In the genomic region with DNA sequence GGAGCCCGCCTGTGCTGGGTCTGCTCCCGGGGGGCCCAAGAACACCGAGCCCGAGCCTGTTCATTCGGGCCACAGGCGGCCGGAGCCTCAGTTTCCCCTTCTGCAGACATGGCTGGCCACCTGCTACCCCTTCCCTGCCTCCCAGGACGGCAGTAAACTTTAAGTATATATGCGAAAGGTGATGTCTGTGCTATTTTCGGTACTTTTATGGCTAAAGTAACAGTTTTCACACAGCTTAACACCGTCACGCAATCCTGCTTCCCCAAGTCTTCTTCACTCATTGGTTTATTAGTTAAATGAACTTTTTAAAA, we compare ENCODE assay signal across 8 cellular contexts. TPM values are rescaled to one million over a fixed set of nuclear protein-coding genes. Genes with fewer than 3 reads are reported as not detected.
DNase-seq lines count a peak whose midpoint lies in the region; ATAC-seq and TF ChIP-seq lines count a peak whose summit lies in the region.

No MANE protein-coding gene starts in this region.

- peak overlapping the region; percentile 63 to 90 for H3K4me3 ChIP-seq in DND-41 (ENCODE audit: low read depth in 1 of 2, low read length in 2 of 2)
- peak overlapping the region; percentile 89 for H3K4me3 ChIP-seq in H7 (ENCODE audit: insufficient read depth, low read depth, low read length)
- peak overlapping the region; percentile 71 to 95 for H3K4me3 ChIP-seq in SK-N-SH (ENCODE audit: low read depth in 2 of 2, low read length in 1 of 2)
- peak overlapping the region; percentile 56 to 94 (median 86) for H3K4me3 ChIP-seq in spleen

- H3K79me2 ChIP-seq in DND-41 (ENCODE audit: insufficient read depth, low read length) (peaks cover 36% of the 10 kb centered on the region), SK-N-SH (ENCODE audit: insufficient read depth) (peaks cover 30% of the 10 kb centered on the region)

- TF ChIP-seq RAD21 in SK-N-SH (IDR thresholded peaks at IDR 0.05; ENCODE audit: low read length), result no peak

- no peaks in the 10 kb centered on the region for H3K27me3 ChIP-seq in DND-41 (ENCODE audit: insufficient read depth, low read length, poor library complexity)
- no peaks in the 10 kb centered on the region for H3K27me3 ChIP-seq in H7 (ENCODE audit: control insufficient read depth, insufficient read depth, low read length)
- no peaks in the 10 kb centered on the region for H3K27me3 ChIP-seq in SK-N-SH (ENCODE audit: insufficient read depth)
- H3K27me3 ChIP-seq in spleen (replicated peaks in 1 of 7), result no peaks in the 10 kb centered on the region

- H3K4me2 ChIP-seq in DND-41 (ENCODE audit: insufficient read depth, low read length) (peak overlapping the region; percentile 78), SK-N-SH (peak overlapping the region; percentile 77)

- peak overlapping the region; percentile 84 for H2AFZ ChIP-seq in DND-41 (ENCODE audit: low read depth, low read length)
- peak overlapping the region; percentile 52 for H2AFZ ChIP-seq in SK-N-SH (ENCODE audit: low read depth)

- H3K9me3 Mint-ChIP-seq in activated T-helper 17 cell treated with anti-CD3 and anti-CD28 coated beads, Interleukin-2, amount 50 U/mL, for 72 hours, result no peaks in the 10 kb centered on the region

- H3F3A ChIP-seq in SK-N-SH (replicated peaks; ENCODE audit: insufficient read depth), result peaks cover 17% of the 10 kb centered on the region

- POLR2A ChIA-PET in SK-N-SH (lab: Yijun Ruan, JAX), result interaction anchor here (1.5 kb wide), 1 partner anchor 65 kb away, joined by 9 read pairs; a partner anchor contains a TSS

- no peaks in the 10 kb centered on the region for H3K9me2 ChIP-seq in SK-N-SH

- CTCF ChIA-PET in SK-N-SH (lab: Yijun Ruan, JAX), result interaction anchor here (0.7 to 2.3 kb wide), 4 partner anchors 10 to 1051 kb away, joined by 3 to 14 read pairs (median 6); a partner anchor contains a TSS

- no peaks in the 10 kb centered on the region for H3K27me3 Mint-ChIP-seq in activated T-helper 17 cell treated with anti-CD3 and anti-CD28 coated beads, Interleukin-2, amount 50 U/mL, for 72 hours

- no peaks in the 10 kb centered on the region for H3K4me1 Mint-ChIP-seq in activated T-helper 17 cell treated with anti-CD3 and anti-CD28 coated beads, Interleukin-2, amount 50 U/mL, for 72 hours

- no peaks in the 10 kb centered on the region; the same call in 1 of the 2 replicates for H4K20me1 ChIP-seq in DND-41 (ENCODE audit: insufficient read depth, low read length)
- no peaks in the 10 kb centered on the region for H4K20me1 ChIP-seq in SK-N-SH (ENCODE audit: insufficient read depth)

- H3K27ac ChIP-seq in DND-41 (ENCODE audit: low read length), result peak overlapping the region; percentile 79
- peak overlapping the region in 1 of 2 experiments; percentile 80; a peak in 2 of 4 replicates for H3K27ac ChIP-seq in SK-N-SH (ENCODE audit: low read depth in 2 of 2, low read length in 1 of 2)
- H3K27ac ChIP-seq in spleen, result peak overlapping the region; percentile 8 to 88 (median 80)

- peaks cover 27% of the 10 kb centered on the region for H3K4me1 ChIP-seq in DND-41 (ENCODE audit: insufficient read depth, low read length)
- peaks cover 0 to 15% of the 10 kb centered on the region in 2 experiments; a peak in 2 of 4 replicates for H3K4me1 ChIP-seq in SK-N-SH (ENCODE audit: control insufficient read depth in 1 of 2, insufficient read depth in 2 of 2, low read depth in 1 of 2, low read length in 1 of 2)
- peaks cover 11 to 39% (median 19%) of the 10 kb centered on the region in 6 donors for H3K4me1 ChIP-seq in spleen

- no peak overlapping the region for H3K4me3 Mint-ChIP-seq in activated T-helper 17 cell treated with anti-CD3 and anti-CD28 coated beads, Interleukin-2, amount 50 U/mL, for 72 hours

- no peak for ATAC-seq in DND-41 (ENCODE audit: insufficient read depth, low read depth)
- no peak for ATAC-seq in activated T-helper 17 cell treated with anti-CD3 and anti-CD28 coated beads, Interleukin-2, amount 50 U/mL, for 72 hours (replicated peaks)

- H3K9me3 ChIP-seq in DND-41 (ENCODE audit: insufficient read depth, low read length, severe bottlenecking), result no peaks in the 10 kb centered on the region
- H3K9me3 ChIP-seq in SK-N-SH, result no peaks in the 10 kb centered on the region
- H3K9me3 ChIP-seq in spleen, result no peaks in the 10 kb centered on the region

- intact Hi-C loops in spleen (cut with DNase I; ENCODE audit: low total_unique reads), result loop anchor here (10.0 kb wide), 1 partner anchor 203 kb away; no protein-coding TSS in a partner anchor

- TF ChIP-seq POLR2A in spleen (IDR thresholded peaks at IDR 0.05), result no peak

- TF ChIP-seq EP300 in SK-N-SH (IDR thresholded peaks at IDR 0.05; ENCODE audit: borderline replicate concordance in 1 of 2, low read depth in 1 of 2, low read length in 1 of 2), result no peak

- H3K36me3 Mint-ChIP-seq in activated T-helper 17 cell treated with anti-CD3 and anti-CD28 coated beads, Interleukin-2, amount 50 U/mL, for 72 hours (ENCODE audit: low read depth), result no peaks in the 10 kb centered on the region

- peaks cover 36% of the 10 kb centered on the region for H3K36me3 ChIP-seq in DND-41 (ENCODE audit: insufficient read depth, low read length)
- H3K36me3 ChIP-seq in H7 (replicated peaks; ENCODE audit: control insufficient read depth, insufficient read depth, low read length), result peaks cover 4% of the 10 kb centered on the region
- peaks cover 10 to 14% of the 10 kb centered on the region in 2 experiments for H3K36me3 ChIP-seq in SK-N-SH (replicated peaks in 1 of 2; ENCODE audit: control insufficient read depth in 1 of 2, insufficient read depth in 2 of 2, low read length in 1 of 2)
- H3K36me3 ChIP-seq in spleen, result peaks cover 0 to 30% (median 15%) of the 10 kb centered on the region in 6 donors

- H3K9ac ChIP-seq in DND-41 (ENCODE audit: low read depth, low read length) (peak overlapping the region; percentile 77), SK-N-SH (peak overlapping the region; percentile 67)

- WGBS in SK-N-SH (ENCODE audit: low lambda C conversion rate), result 18% methylated on average over 5 of the region's 12 CpGs
- WGBS in spleen, 5 donors, result 3 to 8% (median 6%) methylated on average over 7 to 12 of the region's 12 CpGs

- H3K27ac Mint-ChIP-seq in activated T-helper 17 cell treated with anti-CD3 and anti-CD28 coated beads, Interleukin-2, amount 50 U/mL, for 72 hours, result no peak overlapping the region

- no peak for TF ChIP-seq CTCF in DND-41 (IDR thresholded peaks at IDR 0.05; ENCODE audit: borderline replicate concordance, extremely low read depth, low read length, poor library complexity, severe bottlenecking)
- no peak for TF ChIP-seq CTCF in SK-N-SH (IDR thresholded peaks at IDR 0.05)
- TF ChIP-seq CTCF in spleen (IDR thresholded peaks at IDR 0.05 in 8 of 11, conservative IDR thresholded peaks at IDR 0.05 in 3 of 11), result no peak

- DNase-seq in DND-41, result no peak
- DNase-seq in H7, result peak; percentile 16
- no peak for DNase-seq in SK-N-SH
- DNase-seq in germinal center (ENCODE audit: low spot score), result peak; percentile 19
- DNase-seq in spleen, result no peak
- no peak for DNase-seq in mucosa of gallbladder (ENCODE audit: low spot score)
- DNase-seq in NCI-H345 (lab: John Stamatoyannopoulos, UW), result no peak

TF ChIP-seq in SK-N-SH, 30 proteins besides CTCF, POLR2A, EP300 and RAD21:
- TF ChIP-seq NRF1 (IDR thresholded peaks at IDR 0.05; ENCODE audit: low read depth, low read length), result no peak
- no peak for TF ChIP-seq FOXJ3 (CRISPR knock-in tag; IDR thresholded peaks at IDR 0.05)
- TF ChIP-seq, protein P1, sequence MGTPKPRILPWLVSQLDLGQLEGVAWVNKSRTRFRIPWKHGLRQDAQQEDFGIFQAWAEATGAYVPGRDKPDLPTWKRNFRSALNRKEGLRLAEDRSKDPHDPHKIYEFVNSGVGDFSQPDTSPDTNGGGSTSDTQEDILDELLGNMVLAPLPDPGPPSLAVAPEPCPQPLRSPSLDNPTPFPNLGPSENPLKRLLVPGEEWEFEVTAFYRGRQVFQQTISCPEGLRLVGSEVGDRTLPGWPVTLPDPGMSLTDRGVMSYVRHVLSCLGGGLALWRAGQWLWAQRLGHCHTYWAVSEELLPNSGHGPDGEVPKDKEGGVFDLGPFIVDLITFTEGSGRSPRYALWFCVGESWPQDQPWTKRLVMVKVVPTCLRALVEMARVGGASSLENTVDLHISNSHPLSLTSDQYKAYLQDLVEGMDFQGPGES (IDR thresholded peaks at IDR 0.05; ENCODE audit: low read depth, low read length), result no peak
- TF ChIP-seq TCF12 (IDR thresholded peaks at IDR 0.05), result no peak
- TF ChIP-seq POLR2AphosphoS5 (IDR thresholded peaks at IDR 0.05; ENCODE audit: low read depth, low read length), result no peak
- TF ChIP-seq MXI1 (IDR thresholded peaks at IDR 0.05; ENCODE audit: low read depth, low read length), result no peak
- no peak for TF ChIP-seq RCOR1 (IDR thresholded peaks at IDR 0.05; ENCODE audit: low read length)
- no peak for TF ChIP-seq YY1 (IDR thresholded peaks at IDR 0.05; ENCODE audit: low read depth)
- TF ChIP-seq, protein P2, sequence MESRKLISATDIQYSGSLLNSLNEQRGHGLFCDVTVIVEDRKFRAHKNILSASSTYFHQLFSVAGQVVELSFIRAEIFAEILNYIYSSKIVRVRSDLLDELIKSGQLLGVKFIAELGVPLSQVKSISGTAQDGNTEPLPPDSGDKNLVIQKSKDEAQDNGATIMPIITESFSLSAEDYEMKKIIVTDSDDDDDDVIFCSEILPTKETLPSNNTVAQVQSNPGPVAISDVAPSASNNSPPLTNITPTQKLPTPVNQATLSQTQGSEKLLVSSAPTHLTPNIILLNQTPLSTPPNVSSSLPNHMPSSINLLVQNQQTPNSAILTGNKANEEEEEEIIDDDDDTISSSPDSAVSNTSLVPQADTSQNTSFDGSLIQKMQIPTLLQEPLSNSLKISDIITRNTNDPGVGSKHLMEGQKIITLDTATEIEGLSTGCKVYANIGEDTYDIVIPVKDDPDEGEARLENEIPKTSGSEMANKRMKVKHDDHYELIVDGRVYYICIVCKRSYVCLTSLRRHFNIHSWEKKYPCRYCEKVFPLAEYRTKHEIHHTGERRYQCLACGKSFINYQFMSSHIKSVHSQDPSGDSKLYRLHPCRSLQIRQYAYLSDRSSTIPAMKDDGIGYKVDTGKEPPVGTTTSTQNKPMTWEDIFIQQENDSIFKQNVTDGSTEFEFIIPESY (IDR thresholded peaks at IDR 0.05; ENCODE audit: borderline replicate concordance, low read depth), result no peak

RNA-seq across cellular contexts. Expression of a gene that starts 0.5 kb away (rescaled TPM):
- 20.6 and 27.9 TPM in 2 replicates for total RNA-seq in H7 (2014; rRNA removed; shearing (Covaris generic))
- polyA plus RNA-seq in SK-N-SH (2012; rRNA removed) (7.7 and 11.7 TPM in 2 replicates), spleen (10 to 100 TPM; 25.5 to 51.5 (median 32.1) TPM)
- polyA plus RNA-seq in SK-N-SH (2012; cell fraction: cytosol; rRNA removed), result 7.1 and 7.8 TPM in 2 replicates
- 20.3 and 38.8 TPM in 2 replicates for polyA plus RNA-seq in SK-N-SH (2012; cell fraction: nucleus; rRNA removed)
- total RNA-seq in spleen (10 to 100 TPM; 32.6 to 58.9 (median 44.0) TPM), mucosa of gallbladder (28.9 TPM)
- total RNA-seq in activated T-helper 17 cell treated with anti-CD3 and anti-CD28 coated beads, Interleukin-2, amount 50 U/mL, for 72 hours, result 10 to 100 TPM; 34.9 to 54.4 TPM

Comparison
In these comparisons a context has a peak if more than half of its experiments do, and no peak if none do; other contexts are left out.
1. DNase-seq: peak in H7 (single experiment) and germinal center (single experiment); none in DND-41 (single experiment), SK-N-SH (single experiment), spleen (single experiment), mucosa of gallbladder (single experiment) and NCI-H345 (single experiment).
2. Peak in every context shown above with its lines, with median percentiles within 50 percentile points of each other: H3K4me3 ChIP-seq.